ENCODE assay signal across 19 cellular contexts in genomic region chr2:95344656-95345055, GRCh38. TPM values are rescaled to one million over a fixed set of nuclear protein-coding genes. Genes with fewer than 3 reads are reported as not detected.
DNase-seq lines count a peak whose midpoint lies in the region; ATAC-seq, FAIRE-seq and TF ChIP-seq lines count a peak whose summit lies in the region.
"Had no signal": no experiment of that assay in that cellular context is flagged by ENCODE, and none has a peak within 500 bp of the region (broad histone marks: within the 10 kb centered on the region; RNA-seq: fewer than 3 reads in every experiment).

No MANE protein-coding gene starts in this region.

- no peaks in the 10 kb centered on the region for H3K36me3 Mint-ChIP-seq in activated CD4-positive, alpha-beta T cell treated with anti-CD3 and anti-CD28 coated beads, Interleukin-2, amount 10 ng/mL, durations not matched to agents 24 days and 14 days (ENCODE audit: low read depth)
- H3K36me3 Mint-ChIP-seq in endodermal cell (ENCODE audit: low read depth) (no peaks in the 10 kb centered on the region), neural progenitor cell (no peaks in the 10 kb centered on the region)
- H3K36me3 Mint-ChIP-seq: CD4-positive, CD25-positive, alpha-beta regulatory T cell; mesothelial cell of epicardium had no signal

- H3K27ac ChIP-seq in endodermal cell (ENCODE audit: low read depth, low read length) (no peak overlapping the region), neural progenitor cell (no peak overlapping the region), colonic mucosa (no peak overlapping the region)
- H3K27ac ChIP-seq: A549, hepatocyte had no signal

- no peaks in the 10 kb centered on the region for H3K36me3 ChIP-seq in endodermal cell (ENCODE audit: control insufficient read depth, insufficient read depth, low read length)
- no peaks in the 10 kb centered on the region for H3K36me3 ChIP-seq in neural progenitor cell
- no peaks in the 10 kb centered on the region for H3K36me3 ChIP-seq in colonic mucosa
- H3K36me3 ChIP-seq: tibial nerve had no signal

- peaks cover 6% of the 10 kb centered on the region for H3K4me1 Mint-ChIP-seq in activated CD4-positive, alpha-beta T cell treated with anti-CD3 and anti-CD28 coated beads, Interleukin-2, amount 10 ng/mL, durations not matched to agents 24 days and 14 days
- H3K4me1 Mint-ChIP-seq in endodermal cell (no peaks in the 10 kb centered on the region), neural progenitor cell (no peaks in the 10 kb centered on the region)
- H3K4me1 Mint-ChIP-seq: mesothelial cell of epicardium had no signal

- H3K4me3 ChIP-seq in endodermal cell (ENCODE audit: low read length) (no peak overlapping the region), neural progenitor cell (no peak overlapping the region), colonic mucosa (no peak overlapping the region)
- H3K4me3 ChIP-seq: hepatocyte had no signal

- no peak for TF ChIP-seq CTCF in endodermal cell (conservative IDR thresholded peaks at IDR 0.05)
- TF ChIP-seq CTCF in neural progenitor cell (IDR thresholded peaks at IDR 0.05): no peak
- TF ChIP-seq CTCF in colonic mucosa (IDR thresholded peaks at IDR 0.05): no peak

- H3K9ac ChIP-seq in endodermal cell (ENCODE audit: extremely low read depth, low read length, poor library complexity, severe bottlenecking) (no peak overlapping the region), neural progenitor cell (no peak overlapping the region), colonic mucosa (ENCODE audit: low read depth in 2 of 2, low read length in 2 of 2) (no peak overlapping the region)

- no peak overlapping the region for H3K27ac Mint-ChIP-seq in activated CD4-positive, alpha-beta T cell treated with anti-CD3 and anti-CD28 coated beads, Interleukin-2, amount 10 ng/mL, durations not matched to agents 24 days and 14 days
- H3K27ac Mint-ChIP-seq in endodermal cell (no peak overlapping the region), neural progenitor cell (no peak overlapping the region)
- H3K27ac Mint-ChIP-seq: CD4-positive, CD25-positive, alpha-beta regulatory T cell; mesothelial cell of epicardium had no signal

- peaks cover 48% of the 10 kb centered on the region for H3K27me3 Mint-ChIP-seq in activated CD4-positive, alpha-beta T cell treated with anti-CD3 and anti-CD28 coated beads, Interleukin-2, amount 10 ng/mL, durations not matched to agents 24 days and 14 days
- peaks cover 79% of the 10 kb centered on the region for H3K27me3 Mint-ChIP-seq in endodermal cell (ENCODE audit: insufficient read depth)
- H3K27me3 Mint-ChIP-seq in neural progenitor cell (ENCODE audit: insufficient read depth, low read depth): peaks cover 20% of the 10 kb centered on the region

- peak; percentile 68 for FAIRE-seq in HTR-8/SVneo (lab: Jason Lieb, UNC)
- FAIRE-seq: A549, endometrium had no signal

- intact Hi-C loops in activated CD4-positive, alpha-beta T cell treated with anti-CD3 and anti-CD28 coated beads, Interleukin-2, amount 10 ng/mL, durations not matched to agents 24 days and 14 days (cut with micrococcal nuclease): no loop called here
- intact Hi-C loops in colonic mucosa (cut with DNase I): loop anchor here (10.0 kb wide), 1 partner anchor 390 kb away; no protein-coding TSS in a partner anchor

- no peaks in the 10 kb centered on the region for H3K9me3 Mint-ChIP-seq in activated CD4-positive, alpha-beta T cell treated with anti-CD3 and anti-CD28 coated beads, Interleukin-2, amount 10 ng/mL, durations not matched to agents 24 days and 14 days
- H3K9me3 Mint-ChIP-seq in endodermal cell (no peaks in the 10 kb centered on the region), neural progenitor cell (no peaks in the 10 kb centered on the region)
- H3K9me3 Mint-ChIP-seq: mesothelial cell of epicardium had no signal

- ATAC-seq in GM21528 (IDR thresholded peaks at IDR 0.05; ENCODE audit: low FRiP score, unreplicated experiment): no peak

- no peak overlapping the region for H3K4me2 ChIP-seq in neural progenitor cell

- H3K27me3 ChIP-seq in endodermal cell (ENCODE audit: control insufficient read depth, insufficient read depth, low read length, poor library complexity, severe bottlenecking) (peaks cover 85% of the 10 kb centered on the region), neural progenitor cell (peaks cover 99% of the 10 kb centered on the region), colonic mucosa (peaks cover 26% of the 10 kb centered on the region)

- no peak overlapping the region for H2AFZ ChIP-seq in neural progenitor cell (replicated peaks)
- H2AFZ ChIP-seq: hepatocyte had no signal

- H4K20me1 ChIP-seq in neural progenitor cell (ENCODE audit: low read depth): peaks cover 13% of the 10 kb centered on the region

- no peaks in the 10 kb centered on the region for H3F3A ChIP-seq in neural progenitor cell (ENCODE audit: low read depth)

- H3K9me3 ChIP-seq in endodermal cell (ENCODE audit: control insufficient read depth, low read length) (no peaks in the 10 kb centered on the region), neural progenitor cell (ENCODE audit: low read depth) (no peaks in the 10 kb centered on the region), colonic mucosa (no peaks in the 10 kb centered on the region)
- H3K9me3 ChIP-seq: A549, tibial nerve had no signal

- no peaks in the 10 kb centered on the region for H3K79me2 ChIP-seq in neural progenitor cell (ENCODE audit: low read depth)
- H3K79me2 ChIP-seq: hepatocyte had no signal

- 76 to 94% methylated on average over 2 to 4 of the region's 4 CpGs for WGBS in endodermal cell (ENCODE audit: insufficient coverage in 1 of 2, insufficient read length in 1 of 2), 2 experiments

- H3K4me3 Mint-ChIP-seq in activated CD4-positive, alpha-beta T cell treated with anti-CD3 and anti-CD28 coated beads, Interleukin-2, amount 10 ng/mL, durations not matched to agents 24 days and 14 days: peak overlapping the region; percentile 84
- H3K4me3 Mint-ChIP-seq in endodermal cell (no peak overlapping the region), neural progenitor cell (peak overlapping the region; percentile 48)

- DNase-seq in activated CD4-positive, alpha-beta T cell treated with anti-CD3 and anti-CD28 coated beads, Interleukin-2, amount 10 ng/mL, durations not matched to agents 24 days and 14 days: no peak
- DNase-seq in activated CD4-positive, alpha-beta T cell treated with anti-CD3 and anti-CD28 coated beads, Interleukin-2, amount 50 U/mL, for 48 hours: no peak
- DNase-seq in HTR-8/SVneo (ENCODE audit: insufficient read length, low spot score) (no peak), endodermal cell (peak; percentile 22), neural progenitor cell (ENCODE audit: low spot score) (no peak), colonic mucosa (no peak)
- no peak for DNase-seq in stimulated activated CD4-positive, alpha-beta T cell treated with anti-CD3 and anti-CD28 coated beads, Interleukin-1b, Interleukin-23, amount 100 ng/mL, for 48 hours
- DNase-seq: activated CD4-positive, alpha-beta T cell treated with anti-CD3 and anti-CD28 coated beads for 48 hours; activated T-cell treated with anti-CD3 and anti-CD28 coated beads for 4 hours; CD4-positive, CD25-positive, alpha-beta regulatory T cell; NCI-H1436; NCI-H82; stimulated activated CD4-positive, alpha-beta T cell treated with anti-CD3 and anti-CD28 coated beads, Interleukin-15, amount 100 ng/mL, for 24 hours had no signal

- no peaks in the 10 kb centered on the region for H3K4me1 ChIP-seq in endodermal cell (ENCODE audit: control insufficient read depth, insufficient read depth, low read length)
- H3K4me1 ChIP-seq in neural progenitor cell: no peaks in the 10 kb centered on the region
- H3K4me1 ChIP-seq in colonic mucosa: no peaks in the 10 kb centered on the region

RNA-seq across cellular contexts. Expression of gene KCNIP3, which starts 47.5 kb away (rescaled TPM):
- total RNA-seq in activated CD4-positive, alpha-beta T cell treated with anti-CD3 and anti-CD28 coated beads, Interleukin-2, amount 10 ng/mL, durations not matched to agents 24 days and 14 days: 0.28 TPM in 1 of 2 replicates, not detected in the other
- total RNA-seq in endodermal cell (1 to 10 TPM in 1 of 2 donors, under 1 TPM in 1; 0.26 to 1.3 TPM), neural progenitor cell (ENCODE audit: low replicate concordance) (0.64 and 1.1 TPM in 2 replicates), colonic mucosa (1 to 10 TPM; 1.5 to 2.3 TPM)
- polyA plus RNA-seq in endodermal cell (2013, experiment 1 of 2): 5.0 TPM
- polyA plus RNA-seq in endodermal cell (2013, experiment 2 of 2): 4.1 TPM
- total RNA-seq: CD4-positive, CD25-positive, alpha-beta regulatory T cell had no signal
- polyA plus RNA-seq: CD4-positive, CD25-positive, alpha-beta regulatory T cell had no signal

RNA-seq across cellular contexts. Expression of gene FAHD2A, which starts 57.9 kb away (rescaled TPM):
- 35.8 and 36.0 TPM in 2 replicates for total RNA-seq in activated CD4-positive, alpha-beta T cell treated with anti-CD3 and anti-CD28 coated beads, Interleukin-2, amount 10 ng/mL, durations not matched to agents 24 days and 14 days
- total RNA-seq in endodermal cell (10 to 100 TPM; 45.2 to 49.4 TPM), neural progenitor cell (ENCODE audit: low replicate concordance) (36.4 and 37.0 TPM in 2 replicates), colonic mucosa (10 to 100 TPM; 21.0 to 28.9 TPM)
- polyA plus RNA-seq in endodermal cell (2013, experiment 1 of 2): 38.3 TPM
- 31.3 TPM for polyA plus RNA-seq in endodermal cell (2013, experiment 2 of 2)
